Comparison of ENCODE assay signal across 1 cellular context in the genomic region with DNA sequence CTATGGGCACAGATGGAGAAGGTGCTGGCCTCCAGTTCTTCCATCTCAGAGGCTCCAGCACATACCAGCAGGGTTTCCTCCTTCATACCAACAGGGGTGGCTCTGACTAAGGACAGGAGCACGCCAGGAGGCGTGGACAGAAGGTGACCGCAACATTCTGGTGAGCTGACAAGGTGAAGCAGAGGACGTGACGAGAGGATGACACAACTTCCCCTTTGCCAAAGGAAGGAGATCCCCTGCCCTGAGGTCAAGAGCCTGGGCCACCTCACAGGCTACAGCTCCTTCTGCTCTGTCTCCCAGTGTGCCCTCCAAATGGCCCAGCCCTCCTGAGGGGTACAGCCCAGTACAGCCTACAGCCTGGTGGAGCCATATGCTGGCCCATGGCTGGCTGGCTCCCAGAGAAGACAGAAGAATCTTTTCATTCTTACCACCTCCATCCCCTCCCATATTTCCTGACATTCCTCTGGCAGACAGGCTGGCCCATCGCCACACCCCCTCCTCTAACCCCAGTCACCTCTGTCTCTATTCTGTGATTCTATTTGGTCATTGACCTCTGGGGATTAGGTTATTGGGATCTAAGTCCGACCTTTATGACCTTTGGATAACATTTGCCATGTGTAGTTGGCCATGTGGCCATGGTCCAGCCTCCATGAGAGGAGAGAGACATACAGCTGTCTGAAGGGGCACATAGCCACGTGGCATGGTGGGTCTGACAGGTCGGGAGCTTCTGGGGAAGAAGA.
TF ChIP-seq lines count a peak whose summit lies in the region.

No MANE protein-coding gene starts in this region.

TF ChIP-seq in liver, 16 proteins besides CTCF, POLR2A, EP300 and RAD21 (continued from another document):
- TF ChIP-seq, protein P1, sequence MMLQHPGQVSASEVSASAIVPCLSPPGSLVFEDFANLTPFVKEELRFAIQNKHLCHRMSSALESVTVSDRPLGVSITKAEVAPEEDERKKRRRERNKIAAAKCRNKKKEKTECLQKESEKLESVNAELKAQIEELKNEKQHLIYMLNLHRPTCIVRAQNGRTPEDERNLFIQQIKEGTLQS (IDR thresholded peaks at IDR 0.05): no peak
- peak; percentile 23 for TF ChIP-seq FOXA2 (IDR thresholded peaks at IDR 0.05)
- no peak for TF ChIP-seq GABPA (IDR thresholded peaks at IDR 0.05 in 1 of 2, conservative IDR thresholded peaks at IDR 0.05 in 1 of 2)
- TF ChIP-seq YY1 (IDR thresholded peaks at IDR 0.05): peak; percentile 83
- TF ChIP-seq, protein P2, sequence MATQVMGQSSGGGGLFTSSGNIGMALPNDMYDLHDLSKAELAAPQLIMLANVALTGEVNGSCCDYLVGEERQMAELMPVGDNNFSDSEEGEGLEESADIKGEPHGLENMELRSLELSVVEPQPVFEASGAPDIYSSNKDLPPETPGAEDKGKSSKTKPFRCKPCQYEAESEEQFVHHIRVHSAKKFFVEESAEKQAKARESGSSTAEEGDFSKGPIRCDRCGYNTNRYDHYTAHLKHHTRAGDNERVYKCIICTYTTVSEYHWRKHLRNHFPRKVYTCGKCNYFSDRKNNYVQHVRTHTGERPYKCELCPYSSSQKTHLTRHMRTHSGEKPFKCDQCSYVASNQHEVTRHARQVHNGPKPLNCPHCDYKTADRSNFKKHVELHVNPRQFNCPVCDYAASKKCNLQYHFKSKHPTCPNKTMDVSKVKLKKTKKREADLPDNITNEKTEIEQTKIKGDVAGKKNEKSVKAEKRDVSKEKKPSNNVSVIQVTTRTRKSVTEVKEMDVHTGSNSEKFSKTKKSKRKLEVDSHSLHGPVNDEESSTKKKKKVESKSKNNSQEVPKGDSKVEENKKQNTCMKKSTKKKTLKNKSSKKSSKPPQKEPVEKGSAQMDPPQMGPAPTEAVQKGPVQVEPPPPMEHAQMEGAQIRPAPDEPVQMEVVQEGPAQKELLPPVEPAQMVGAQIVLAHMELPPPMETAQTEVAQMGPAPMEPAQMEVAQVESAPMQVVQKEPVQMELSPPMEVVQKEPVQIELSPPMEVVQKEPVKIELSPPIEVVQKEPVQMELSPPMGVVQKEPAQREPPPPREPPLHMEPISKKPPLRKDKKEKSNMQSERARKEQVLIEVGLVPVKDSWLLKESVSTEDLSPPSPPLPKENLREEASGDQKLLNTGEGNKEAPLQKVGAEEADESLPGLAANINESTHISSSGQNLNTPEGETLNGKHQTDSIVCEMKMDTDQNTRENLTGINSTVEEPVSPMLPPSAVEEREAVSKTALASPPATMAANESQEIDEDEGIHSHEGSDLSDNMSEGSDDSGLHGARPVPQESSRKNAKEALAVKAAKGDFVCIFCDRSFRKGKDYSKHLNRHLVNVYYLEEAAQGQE (IDR thresholded peaks at IDR 0.05): peak; percentile 43
